ENCODE assay signal across 8 cellular contexts in the genomic region with DNA sequence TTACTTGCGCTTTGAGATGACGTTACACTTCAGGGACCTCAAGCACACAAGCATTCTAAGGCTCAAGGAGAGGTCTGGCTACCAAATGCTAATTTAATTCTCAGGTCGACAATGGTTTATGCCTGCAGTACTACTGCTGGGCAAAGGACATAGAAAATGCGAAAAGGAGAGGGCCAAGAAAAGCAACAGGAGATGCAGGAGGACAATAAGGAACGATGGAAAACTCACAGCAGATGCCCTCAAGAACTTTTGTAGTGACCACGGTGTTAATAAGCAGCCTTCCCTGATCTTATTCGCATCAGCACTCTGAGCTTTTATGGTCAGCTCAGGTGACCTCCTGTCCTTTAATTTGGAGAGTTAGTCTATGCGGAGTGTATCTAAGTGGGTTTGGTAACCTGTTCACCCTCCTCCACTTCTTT.
DNase-seq lines count a peak whose midpoint lies in the region; ATAC-seq lines count a peak whose summit lies in the region.

No MANE protein-coding gene starts in this region.

- intact Hi-C loops in activated naive CD4-positive, alpha-beta T cell treated with anti-CD3 and anti-CD28 coated beads for 36 hours (cut with micrococcal nuclease), result loop anchor here (1.0 kb wide), 3 partner anchors 150 to 734 kb away; a partner anchor contains a TSS

- CTCF ChIA-PET in activated naive CD4-positive, alpha-beta T cell treated with anti-CD3 and anti-CD28 coated beads for 36 hours (lab: Charles Lee), result interaction anchor here (0.9 kb wide), 1 partner anchor 10 kb away, joined by 3 read pairs; no protein-coding TSS in a partner anchor

- peak; percentile 49 for ATAC-seq in HG03135 (IDR thresholded peaks at IDR 0.05; ENCODE audit: unreplicated experiment)

- in situ Hi-C loops in ACHN (cut with HindIII; ENCODE audit: low pct_ligation_motif_present, low pct_unique_long_range_greater_than_20kb, low sequenced_read_pairs), result no loop called here

- peaks cover 1% of the 10 kb centered on the region for H3K36me3 Mint-ChIP-seq in activated naive CD4-positive, alpha-beta T cell treated with anti-CD3 and anti-CD28 coated beads for 36 hours (ENCODE audit: low read depth)
- peaks cover 2% of the 10 kb centered on the region for H3K36me3 Mint-ChIP-seq in activated naive CD8-positive, alpha-beta T cell

- H3K27ac ChIP-seq in stomach smooth muscle (ENCODE audit: low read length), result peak overlapping the region; percentile 81

- H3K27me3 ChIP-seq in stomach smooth muscle (ENCODE audit: control insufficient read depth in 1 of 2, insufficient read depth in 2 of 2, low read length in 2 of 2), result no peaks in the 10 kb centered on the region

- H3K4me1 ChIP-seq in stomach smooth muscle (ENCODE audit: control insufficient read depth, insufficient read depth, low read length), result peaks cover 12% of the 10 kb centered on the region

- peak overlapping the region; percentile 94 for H3K4me3 Mint-ChIP-seq in activated naive CD4-positive, alpha-beta T cell treated with anti-CD3 and anti-CD28 coated beads for 36 hours
- H3K4me3 Mint-ChIP-seq in activated naive CD8-positive, alpha-beta T cell, result peak overlapping the region; percentile 98

- H3K4me1 Mint-ChIP-seq in activated naive CD4-positive, alpha-beta T cell treated with anti-CD3 and anti-CD28 coated beads for 36 hours (ENCODE audit: low read depth), result peaks cover 33% of the 10 kb centered on the region
- H3K4me1 Mint-ChIP-seq in activated naive CD8-positive, alpha-beta T cell (ENCODE audit: low read depth), result peaks cover 43% of the 10 kb centered on the region

- no peaks in the 10 kb centered on the region for H3K27me3 Mint-ChIP-seq in activated naive CD4-positive, alpha-beta T cell treated with anti-CD3 and anti-CD28 coated beads for 36 hours (ENCODE audit: low read depth)
- no peaks in the 10 kb centered on the region for H3K27me3 Mint-ChIP-seq in activated naive CD8-positive, alpha-beta T cell

- peak overlapping the region; percentile 77 to 94 for H3K9ac ChIP-seq in stomach smooth muscle (ENCODE audit: low read length in 2 of 2)

- no peaks in the 10 kb centered on the region for H3K36me3 ChIP-seq in stomach smooth muscle (ENCODE audit: control insufficient read depth in 2 of 2, insufficient read depth in 2 of 2, low read length in 2 of 2)

- peak overlapping the region; percentile 70 for H3K4me3 ChIP-seq in iPS-18c (ENCODE audit: insufficient read depth, low read depth, low read length)
- H3K4me3 ChIP-seq in stomach smooth muscle (ENCODE audit: low read length in 2 of 2), result peak overlapping the region; percentile 73 to 92

- H3K9me3 Mint-ChIP-seq in activated naive CD4-positive, alpha-beta T cell treated with anti-CD3 and anti-CD28 coated beads for 36 hours, result no peaks in the 10 kb centered on the region
- H3K9me3 Mint-ChIP-seq in activated naive CD8-positive, alpha-beta T cell (ENCODE audit: low read depth), result no peaks in the 10 kb centered on the region

- no peaks in the 10 kb centered on the region for H3K9me3 ChIP-seq in iPS-18c (ENCODE audit: control insufficient read depth, insufficient read depth, low read length)
- H3K9me3 ChIP-seq in stomach smooth muscle (ENCODE audit: control insufficient read depth in 2 of 2, low read length in 2 of 2), result no peaks in the 10 kb centered on the region

- peak overlapping the region; percentile 96 for H3K27ac Mint-ChIP-seq in activated naive CD4-positive, alpha-beta T cell treated with anti-CD3 and anti-CD28 coated beads for 36 hours
- peak overlapping the region; percentile 98 for H3K27ac Mint-ChIP-seq in activated naive CD8-positive, alpha-beta T cell

- no peak for DNase-seq in activated naive CD4-positive, alpha-beta T cell treated with anti-CD3 and anti-CD28 coated beads for 36 hours
- DNase-seq in activated naive CD4-positive, alpha-beta T cell treated with anti-CD3 and anti-CD28 coated beads, Interleukin-2, amount 50 U/mL, for 16 hours, result no peak
- DNase-seq in HuH-7.5 (ENCODE audit: low spot score) (no peak), ACHN (no peak)
